In the genomic region with DNA sequence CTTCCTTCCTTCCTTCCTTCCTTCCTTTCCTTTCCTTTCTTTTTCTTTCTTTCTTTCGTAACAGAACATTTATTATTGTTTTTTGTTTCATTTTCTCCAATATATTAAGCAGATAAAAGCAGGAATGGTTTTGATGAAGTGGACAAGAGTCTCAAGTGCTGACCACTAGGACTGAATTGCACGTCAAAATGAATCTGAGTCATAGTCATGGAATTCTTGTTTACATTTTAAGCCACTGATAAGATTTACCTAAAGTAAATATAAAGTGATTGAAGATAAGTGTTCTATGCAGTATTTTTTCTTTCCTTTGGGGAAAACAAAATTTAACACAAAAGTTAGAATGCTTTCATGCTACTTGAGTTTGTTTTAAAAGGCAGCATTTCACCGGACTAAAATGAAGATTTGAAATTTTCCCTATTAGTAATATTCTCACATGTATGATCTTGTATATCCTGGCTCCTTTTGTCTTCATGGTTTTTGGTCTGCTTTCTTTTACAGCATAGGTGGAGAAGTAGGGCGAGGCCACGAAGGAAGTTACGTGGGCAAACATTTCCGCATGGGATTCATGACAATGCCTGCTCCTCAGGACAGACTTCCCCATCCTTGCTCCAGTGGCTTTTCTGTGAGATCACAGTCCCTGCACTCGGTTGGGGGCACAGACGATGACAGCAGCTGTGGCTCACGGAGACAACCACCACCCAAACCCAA, we compare ENCODE assay signal across 21 cellular contexts.
DNase-seq lines count a peak whose midpoint lies in the region; ATAC-seq and TF ChIP-seq lines count a peak whose summit lies in the region.
"Had no signal": no experiment of that assay in that cellular context is flagged by ENCODE, and none has a peak within 500 bp of the region (broad histone marks: within the 10 kb centered on the region; RNA-seq: fewer than 3 reads in every experiment).

No MANE protein-coding gene starts in this region.

- 0 out of 2 replicates have a peak, but pooled peaks cover 4% of the 10 kb centered on the region for H3K9me3 ChIP-seq in PC-9 (ENCODE audit: insufficient read depth, low read depth)
- no peaks in the 10 kb centered on the region for H3K9me3 ChIP-seq in fibroblast of lung (ENCODE audit: control insufficient read depth, insufficient read depth, low read depth, low read length)
- H3K9me3 ChIP-seq in spleen, result no peaks in the 10 kb centered on the region
- no peaks in the 10 kb centered on the region for H3K9me3 ChIP-seq in MM.1S (replicated peaks; ENCODE audit: insufficient read depth, low read length)
- H3K9me3 ChIP-seq: right atrium auricular region had no signal

- no peak for ATAC-seq in GM21576 (IDR thresholded peaks at IDR 0.05; ENCODE audit: unreplicated experiment)

- 70 to 88% (median 81%) methylated on average over 10 of the region's 10 CpGs for whole genome bisulfite sequencing in spleen, 5 donors

- H3K79me2 ChIP-seq in PC-9 (ENCODE audit: low read depth) (no peaks in the 10 kb centered on the region), fibroblast of lung (ENCODE audit: control insufficient read depth, insufficient read depth, low read length) (no peaks in the 10 kb centered on the region), MM.1S (ENCODE audit: low read length) (no peaks in the 10 kb centered on the region)

- H3K4me2 ChIP-seq in PC-9 (peak overlapping the region; percentile 2; the same call in 1 of the 2 replicates), fibroblast of lung (ENCODE audit: extremely low read depth, insufficient read depth, low read length) (no peak overlapping the region), MM.1S (ENCODE audit: low read depth, low read length) (no peak overlapping the region)
- H3K4me2 ChIP-seq: KMS-11 had no signal

- POLR2A ChIA-PET in PC-9 (lab: Charles Lee; ENCODE audit: unreplicated experiment), result no interaction called here

- H2AFZ ChIP-seq in PC-9 (no peak overlapping the region), fibroblast of lung (ENCODE audit: low read length) (no peak overlapping the region), MM.1S (ENCODE audit: low read length) (no peak overlapping the region)

- H4K20me1 ChIP-seq in PC-9 (ENCODE audit: insufficient read depth) (no peaks in the 10 kb centered on the region), fibroblast of lung (ENCODE audit: control insufficient read depth, extremely low read depth, insufficient read depth, low read length) (no peaks in the 10 kb centered on the region), MM.1S (ENCODE audit: insufficient read depth, low read length) (no peaks in the 10 kb centered on the region)

- no peak for TF ChIP-seq POLR2A in spleen (IDR thresholded peaks at IDR 0.05)

- H3K4me3 ChIP-seq in PC-9, result no peak overlapping the region
- H3K4me3 ChIP-seq in fibroblast of lung (replicated peaks in 1 of 4; ENCODE audit: control extremely low read depth in 1 of 4, insufficient read depth in 1 of 4, low read depth in 3 of 4, low read length in 4 of 4), result no peak overlapping the region
- H3K4me3 ChIP-seq in spleen, result no peak overlapping the region
- no peak overlapping the region for H3K4me3 ChIP-seq in MM.1S (ENCODE audit: low read length)
- H3K4me3 ChIP-seq: right atrium auricular region, SK-N-MC had no signal

- H3F3A ChIP-seq in PC-9 (ENCODE audit: insufficient read depth, low read depth) (no peaks in the 10 kb centered on the region), MM.1S (ENCODE audit: insufficient read depth, low read length) (no peaks in the 10 kb centered on the region)

- peak; percentile 35 for DNase-seq in DMS53 (lab: John Stamatoyannopoulos, UW)
- no peak for DNase-seq in DMS53 treated with DMSO at 0.1 percent for 48 hours (lab: John Stamatoyannopoulos, UW; ENCODE audit: unreplicated experiment)
- DNase-seq in PC-9, result peak; percentile 39 to 47
- DNase-seq in fibroblast of lung (ENCODE audit: low read depth in 2 of 2), result peak; percentile 59 to 79
- peak; percentile 42 for DNase-seq in spleen
- no peak for DNase-seq in MM.1S
- no peak for DNase-seq in iPS-NIHi7 (ENCODE audit: extremely low spot score)
- DNase-seq: activated CD4-positive, alpha-beta T cell treated with anti-CD3 and anti-CD28 coated beads, Interleukin-2, amount 50 U/mL, for 48 hours; activated naive CD8-positive, alpha-beta T cell treated with anti-CD3 and anti-CD28 coated beads, Interleukin-2, amount 10 ng/mL, durations not matched to agents 7 days and 5 days; activated T-cell treated with anti-CD3 and anti-CD28 coated beads, Interleukin-2, amount 50 U/mL, for 48 hours; CD4-positive, alpha-beta T cell; cerebellar nuclear complex; GF-D8; NCI-H1694; NCI-H524 treated with DMSO at 0.1 percent for 48 hours; stimulated activated CD4-positive, alpha-beta T cell treated with anti-CD3 and anti-CD28 coated beads, Interleukin-2, amount 100 ng/mL, for 48 hours had no signal

- H3K9ac ChIP-seq in fibroblast of lung (ENCODE audit: insufficient read depth, low read length) (no peak overlapping the region), MM.1S (ENCODE audit: low read length) (no peak overlapping the region)
- H3K9ac ChIP-seq: KMS-11 had no signal

- H3K36me3 ChIP-seq in PC-9 (ENCODE audit: low read depth), result no peaks in the 10 kb centered on the region
- H3K36me3 ChIP-seq in fibroblast of lung (ENCODE audit: control insufficient read depth, insufficient read depth, low read length), result no peaks in the 10 kb centered on the region
- H3K36me3 ChIP-seq in spleen, result no peaks in the 10 kb centered on the region
- H3K36me3 ChIP-seq in MM.1S (replicated peaks; ENCODE audit: insufficient read depth, low read length), result no peaks in the 10 kb centered on the region
- H3K36me3 ChIP-seq: right atrium auricular region had no signal

- H3K27ac ChIP-seq in PC-9 (no peak overlapping the region), fibroblast of lung (ENCODE audit: insufficient read depth, low read length) (no peak overlapping the region), spleen (no peak overlapping the region), MM.1S (ENCODE audit: low read length) (no peak overlapping the region)
- H3K27ac ChIP-seq: 22Rv1, KMS-11, right atrium auricular region, SK-N-MC had no signal

- TF ChIP-seq CTCF in PC-9 (conservative IDR thresholded peaks at IDR 0.05) (no peak), fibroblast of lung (conservative IDR thresholded peaks at IDR 0.05 in 1 of 2, IDR thresholded peaks at IDR 0.05 in 1 of 2; ENCODE audit: low read depth in 1 of 2, low read length in 2 of 2) (no peak), spleen (IDR thresholded peaks at IDR 0.05 in 8 of 11, conservative IDR thresholded peaks at IDR 0.05 in 3 of 11) (no peak), MM.1S (IDR thresholded peaks at IDR 0.05; ENCODE audit: low read length) (no peak)

- H3K4me1 ChIP-seq in PC-9 (replicated peaks; ENCODE audit: insufficient read depth) (peaks cover 10% of the 10 kb centered on the region; the same call in 1 of the 2 replicates), fibroblast of lung (ENCODE audit: control insufficient read depth, extremely low read depth, insufficient read depth, low read length) (no peaks in the 10 kb centered on the region), spleen (no peaks in the 10 kb centered on the region), MM.1S (ENCODE audit: low read length) (no peaks in the 10 kb centered on the region)
- H3K4me1 ChIP-seq: right atrium auricular region had no signal

- H3K27me3 ChIP-seq in PC-9 (ENCODE audit: insufficient read depth, low read depth) (no peaks in the 10 kb centered on the region), fibroblast of lung (ENCODE audit: control insufficient read depth, insufficient read depth, low read length) (no peaks in the 10 kb centered on the region), spleen (replicated peaks in 1 of 7) (no peaks in the 10 kb centered on the region), MM.1S (replicated peaks; ENCODE audit: insufficient read depth, low read length) (no peaks in the 10 kb centered on the region)
- H3K27me3 ChIP-seq: right atrium auricular region had no signal

- CTCF ChIA-PET in PC-9 (lab: Charles Lee), result no interaction called here

- no peaks in the 10 kb centered on the region for H3K9me2 ChIP-seq in PC-9 (ENCODE audit: insufficient read depth)
- H3K9me2 ChIP-seq in MM.1S (replicated peaks; ENCODE audit: insufficient read depth, low read length), result no peaks in the 10 kb centered on the region

- intact Hi-C loops in PC-9 (cut with micrococcal nuclease; ENCODE audit: unreplicated experiment), result loop anchor here (1.0 to 2.0 kb wide), 2 partner anchors 34 to 46 kb away; no protein-coding TSS in a partner anchor
- intact Hi-C loops in spleen (cut with DNase I; ENCODE audit: low total_unique reads), result no loop called here

- BruUV-seq in PC-9 (replicated peaks; lab: Mats Ljungman, UMichigan), result no TSS peak

Comparison
In these comparisons a context has a peak if more than half of its experiments do, and no peak if none do; other contexts are left out.
1. DNase-seq: peak in DMS53 (single experiment), PC-9 (2 of 2), fibroblast of lung (2 of 2) and spleen (single experiment); none in DMS53 treated with DMSO at 0.1 percent for 48 hours (single experiment), MM.1S (single experiment) and iPS-NIHi7 (single experiment).